Comparison of ENCODE assay signal across 8 cellular contexts in the genomic region with DNA sequence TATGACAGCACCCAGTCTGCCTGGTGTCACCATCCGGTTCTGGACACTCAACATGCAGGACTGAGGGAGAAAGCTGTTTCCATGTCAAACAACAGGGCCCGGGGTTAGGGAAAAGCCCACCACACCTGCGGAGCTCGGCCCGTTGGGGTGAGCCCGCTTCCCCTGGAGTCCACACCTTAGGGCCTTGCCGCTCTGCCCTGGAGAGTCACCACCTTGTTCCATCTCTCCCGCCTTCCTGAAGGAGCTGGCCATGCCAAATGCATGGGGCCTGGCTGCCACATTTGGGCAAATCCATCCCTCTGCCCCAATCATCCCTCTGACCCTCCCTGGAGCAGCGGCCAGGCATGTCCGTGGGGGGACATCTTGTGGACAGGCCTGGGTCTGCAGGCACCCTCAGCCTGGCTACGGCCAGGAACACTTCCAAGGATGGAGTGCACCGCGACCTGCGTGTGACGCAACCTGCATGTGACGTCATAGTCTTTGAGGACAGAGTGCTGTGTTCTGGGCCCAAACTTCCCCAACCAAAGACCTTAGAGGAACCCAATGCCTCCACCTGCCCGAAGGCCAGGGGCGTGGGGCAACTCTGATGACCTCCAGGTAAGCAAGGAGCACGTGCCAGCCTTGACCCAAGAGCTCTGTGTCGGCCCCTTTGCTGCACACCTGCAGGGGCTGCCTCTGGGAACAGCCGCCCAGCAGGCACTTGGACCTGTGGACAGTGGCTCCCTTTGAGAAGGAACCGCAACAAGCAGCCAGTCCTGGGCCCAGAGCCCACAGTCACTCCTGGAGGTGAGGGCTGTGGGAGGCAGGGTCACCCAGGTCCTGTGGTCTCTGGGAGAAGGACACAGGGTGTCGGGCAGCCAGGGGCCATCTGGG. TPM values are rescaled to one million over a fixed set of nuclear protein-coding genes. Genes with fewer than 3 reads are reported as not detected.
DNase-seq lines count a peak whose midpoint lies in the region; ATAC-seq and TF ChIP-seq lines count a peak whose summit lies in the region.

No MANE protein-coding gene starts in this region.

- WGBS in liver: 66% methylated on average over 23 of the region's 23 CpGs
- 56 to 57% methylated on average over 23 of the region's 23 CpGs for WGBS in aorta, 2 donors

- peak; percentile 15 for DNase-seq in GM04504 (ENCODE audit: low read depth)
- DNase-seq in MV-4-11 (lab: John Stamatoyannopoulos, UW): peak; percentile 73
- no peak for DNase-seq in breast epithelium (ENCODE audit: low spot score in 2 of 2)
- DNase-seq in aorta: peak; percentile 62 to 86
- DNase-seq in NCI-H1048 (lab: John Stamatoyannopoulos, UW): no peak

- H3K27ac ChIP-seq in breast epithelium (peak overlapping the region; percentile 17 to 84), liver (ENCODE audit: low read depth in 1 of 2, low read length in 2 of 2) (no peak overlapping the region), aorta (ENCODE audit: low read depth in 1 of 2, low read length in 2 of 2) (no peak overlapping the region)

- intact Hi-C loops in breast epithelium (cut with DNase I; ENCODE audit: low total_unique reads) (no loop called here), aorta (cut with DNase I) (loop anchor here in 1 of 2 donors (10.0 kb wide), 1 partner anchor 219 kb away; no protein-coding TSS in a partner anchor)

- H3K36me3 ChIP-seq in breast epithelium (no peaks in the 10 kb centered on the region), liver (ENCODE audit: control insufficient read depth in 4 of 4, insufficient read depth in 3 of 4, low read depth in 1 of 4, low read length in 3 of 4) (no peaks in the 10 kb centered on the region), aorta (ENCODE audit: control insufficient read depth in 1 of 2, insufficient read depth in 2 of 2, low read length in 1 of 2) (no peaks in the 10 kb centered on the region)

- H3K9me3 ChIP-seq in breast epithelium (no peaks in the 10 kb centered on the region), liver (ENCODE audit: control insufficient read depth in 4 of 4, low read length in 3 of 4) (no peaks in the 10 kb centered on the region), aorta (ENCODE audit: control insufficient read depth, low read length) (no peaks in the 10 kb centered on the region)

- no peak for TF ChIP-seq POLR2A in breast epithelium (IDR thresholded peaks at IDR 0.05)

- TF ChIP-seq RAD21 in liver (IDR thresholded peaks at IDR 0.05): peak in 1 of 2 donors; percentile 82

- ATAC-seq in aorta (ENCODE audit: low FRiP score) (peak; percentile 38), GM19397 (IDR thresholded peaks at IDR 0.05; ENCODE audit: unreplicated experiment) (no peak), GM18873 (IDR thresholded peaks at IDR 0.05; ENCODE audit: low FRiP score, unreplicated experiment) (no peak)

- TF ChIP-seq CTCF in breast epithelium (IDR thresholded peaks at IDR 0.05): peak in 1 of 3 donors; percentile 48
- peak; percentile 40 for TF ChIP-seq CTCF in liver (IDR thresholded peaks at IDR 0.05; ENCODE audit: low read depth, low read length, missing input control)

- H3K4me1 ChIP-seq in breast epithelium (peaks cover 11 to 29% of the 10 kb centered on the region in 2 donors), liver (ENCODE audit: control insufficient read depth in 4 of 4, insufficient read depth in 4 of 4, low read length in 3 of 4) (peaks cover 13 to 33% (median 20%) of the 10 kb centered on the region in 4 donors), aorta (ENCODE audit: control insufficient read depth in 1 of 2, insufficient read depth in 2 of 2, low read length in 2 of 2) (no peaks in the 10 kb centered on the region)

- H3K9ac ChIP-seq in liver (ENCODE audit: low read depth in 1 of 2, low read length in 2 of 2): no peak overlapping the region

- H3K27me3 ChIP-seq in breast epithelium: no peaks in the 10 kb centered on the region
- H3K27me3 ChIP-seq in liver (ENCODE audit: control insufficient read depth in 4 of 4, insufficient read depth in 4 of 4, low read length in 3 of 4): no peaks in the 10 kb centered on the region
- H3K27me3 ChIP-seq in aorta (ENCODE audit: control insufficient read depth in 1 of 2, insufficient read depth in 2 of 2, low read length in 1 of 2): no peaks in the 10 kb centered on the region

- H3K4me3 ChIP-seq in breast epithelium (peak overlapping the region in 1 of 3 donors; percentile 91), liver (ENCODE audit: low read depth in 1 of 3, low read length in 3 of 3) (no peak overlapping the region), aorta (ENCODE audit: low read length in 2 of 2) (no peak overlapping the region)

TF ChIP-seq in liver, 16 proteins besides CTCF, POLR2A, EP300 and RAD21:
- TF ChIP-seq NR2F2 (IDR thresholded peaks at IDR 0.05) (no peak), HNF4G (IDR thresholded peaks at IDR 0.05) (no peak), EGR1 (IDR thresholded peaks at IDR 0.05; ENCODE audit: low read depth in 2 of 2) (no peak), RXRA (IDR thresholded peaks at IDR 0.05) (no peak), MAX (IDR thresholded peaks at IDR 0.05) (no peak), ZBTB33 (IDR thresholded peaks at IDR 0.05) (no peak), JUND (IDR thresholded peaks at IDR 0.05) (no peak), HNF4A (conservative IDR thresholded peaks at IDR 0.05) (no peak), REST (IDR thresholded peaks at IDR 0.05) (no peak), ATF3 (IDR thresholded peaks at IDR 0.05) (no peak), FOXA2 (IDR thresholded peaks at IDR 0.05) (no peak), YY1 (IDR thresholded peaks at IDR 0.05) (no peak), TAF1 (conservative IDR thresholded peaks at IDR 0.05) (no peak), GABPA (IDR thresholded peaks at IDR 0.05 in 1 of 2, conservative IDR thresholded peaks at IDR 0.05 in 1 of 2) (no peak), SP1 (IDR thresholded peaks at IDR 0.05) (no peak), FOXA1 (IDR thresholded peaks at IDR 0.05) (no peak)

RNA-seq across cellular contexts. Expression of gene CABLES2, which starts 1.7 kb away (rescaled TPM):
- total RNA-seq in breast epithelium (1 to 10 TPM; 1.8 to 3.2 (median 2.9) TPM), liver (1 to 10 TPM; 2.0 to 3.2 TPM), aorta (1 to 10 TPM; 3.0 to 4.2 TPM)
- polyA plus RNA-seq in liver (1 to 10 TPM in 1 of 2 donors, under 1 TPM in 1; 0.92 to 2.0 TPM), aorta (1 to 10 TPM; 1.8 to 2.1 TPM)

RNA-seq across cellular contexts. Expression of gene RPS21, which starts 18.4 kb away (rescaled TPM):
- total RNA-seq in breast epithelium: 1,000 to 10,000 TPM; 1,723 to 3,116 (median 2,974) TPM
- total RNA-seq in liver: 100 to 1,000 TPM; 378 to 499 TPM
- 1,000 to 10,000 TPM in 1 of 2 donors, 100 to 1,000 TPM in 1; 278 to 1,588 TPM for polyA plus RNA-seq in liver
- total RNA-seq in aorta: 1,000 to 10,000 TPM in 1 of 2 donors, 100 to 1,000 TPM in 1; 965 to 1,002 TPM
- polyA plus RNA-seq in aorta: 1,000 to 10,000 TPM; 4,520 to 6,824 TPM

RNA-seq across cellular contexts. Expression of gene RBBP8NL, which starts 22.0 kb away (rescaled TPM):
- total RNA-seq in breast epithelium (1 to 10 TPM in 2 of 3 donors, not detected in 1; 2.0 to 4.0 TPM), liver (under 1 TPM; under 0.01 to 0.14 TPM), aorta (not detected)
- polyA plus RNA-seq in liver (not detected), aorta (1 to 10 TPM in 1 of 2 donors, not detected in 1; 1.6 TPM)

RNA-seq across cellular contexts. Expression of gene LAMA5, which starts 38.2 kb away (rescaled TPM):
- total RNA-seq in breast epithelium (100 to 1,000 TPM in 1 of 3 donors, 10 to 100 TPM in 2; 16.6 to 114 (median 53.3) TPM), liver (10 to 100 TPM in 1 of 2 donors, 1 to 10 TPM in 1; 3.6 to 40.2 TPM), aorta (100 to 1,000 TPM; 361 to 395 TPM)
- polyA plus RNA-seq in liver (10 to 100 TPM; 13.4 to 13.9 TPM), aorta (100 to 1,000 TPM in 1 of 2 donors, 10 to 100 TPM in 1; 52.2 to 345 TPM)

Comparison
In these comparisons a context has a peak if more than half of its experiments do, and no peak if none do; other contexts are left out.
1. DNase-seq: peak in GM04504 (single experiment), MV-4-11 (single experiment) and aorta (2 of 2); none in breast epithelium (0 of 2) and NCI-H1048 (single experiment).
2. H3K27ac ChIP-seq: peak in breast epithelium (2 of 2); none in liver (0 of 2) and aorta (0 of 2).